In the genomic region with DNA sequence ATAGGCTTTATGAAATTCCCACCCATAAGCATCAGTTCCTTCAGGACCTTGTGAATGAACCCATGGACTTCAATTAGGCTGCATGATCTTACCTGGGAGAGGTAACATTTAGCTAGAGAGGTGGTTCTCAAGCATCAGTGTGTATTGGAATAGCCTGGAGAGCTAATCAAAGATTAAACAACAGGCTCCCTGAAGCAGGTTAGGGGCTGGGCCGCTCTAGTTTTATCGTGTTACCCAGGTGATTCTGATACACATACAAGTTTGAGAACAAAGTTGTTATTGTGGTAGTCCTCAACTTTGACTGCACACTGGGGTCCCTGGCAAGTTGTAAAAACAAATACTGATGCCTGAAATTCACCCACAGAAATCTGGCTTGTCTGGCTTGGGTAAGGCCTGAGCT, we compare ENCODE assay signal across 19 cellular contexts.
"Had no signal": no experiment of that assay in that cellular context is flagged by ENCODE, and none has a peak within 500 bp of the region (broad histone marks: within the 10 kb centered on the region; RNA-seq: fewer than 3 reads in every experiment).

No MANE protein-coding gene starts in this region.

- ATAC-seq: HepG2, PC-3, Right ventricle myocardium inferior, SK-N-SH treated with all-trans-retinoic acid at 6 μM for 48 hours had no signal

- H3K4me1 ChIP-seq: Peyer's patch, SJCRH30 had no signal

- H3K4me3 ChIP-seq: Peyer's patch, SJCRH30 had no signal

- H3K27ac ChIP-seq: Peyer's patch, SJCRH30 had no signal

- H3K27me3 ChIP-seq: Peyer's patch had no signal

- H3K36me3 ChIP-seq: Peyer's patch, SJCRH30 had no signal

- H3K9me3 ChIP-seq: Peyer's patch, SJCRH30 had no signal

- DNase-seq: IMR-90, Karpas-422, KG1, MM.1S, NCI-H1092 treated with DMSO at 0.1 percent for 48 hours, NCI-H1436, NCI-H187 treated with DMSO at 0.1 percent for 48 hours, NCI-H2029 treated with DMSO at 0.1 percent for 48 hours, NCI-H2227 treated with DMSO at 0.1 percent for 48 hours, NCI-H524, NCI-H526 treated with DMSO at 0.1 percent for 48 hours, NCI-H82, PC-3, Peyer's patch, SHP77 treated with DMSO at 0.1 percent for 48 hours, SJCRH30 had no signal
